In the genomic region with DNA sequence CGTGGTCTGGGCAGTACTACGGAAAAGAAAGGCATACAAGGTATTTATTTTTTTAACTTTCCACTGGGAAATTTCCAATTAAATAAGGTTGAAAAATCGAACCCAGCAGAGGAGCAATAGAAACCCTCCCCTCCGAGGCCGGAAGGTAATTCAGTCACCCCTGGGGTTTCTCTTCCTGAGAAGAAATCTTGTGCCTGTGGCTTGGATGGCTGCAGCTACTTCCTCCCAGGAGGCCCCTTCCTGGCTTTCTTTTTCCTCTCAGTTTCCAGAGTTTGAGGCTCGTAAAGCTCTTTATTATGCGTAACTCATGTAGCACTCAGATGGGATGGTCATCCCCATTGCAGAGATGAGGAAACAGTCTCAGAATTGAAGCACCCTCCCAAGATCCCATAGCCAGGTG, we compare ENCODE assay signal across 2 cellular contexts.
TF ChIP-seq lines count a peak whose summit lies in the region.

No MANE protein-coding gene starts in this region.

TF ChIP-seq in GM23338, 12 proteins besides CTCF, POLR2A, EP300 and RAD21 (continues in another document):
- TF ChIP-seq, protein P1, sequence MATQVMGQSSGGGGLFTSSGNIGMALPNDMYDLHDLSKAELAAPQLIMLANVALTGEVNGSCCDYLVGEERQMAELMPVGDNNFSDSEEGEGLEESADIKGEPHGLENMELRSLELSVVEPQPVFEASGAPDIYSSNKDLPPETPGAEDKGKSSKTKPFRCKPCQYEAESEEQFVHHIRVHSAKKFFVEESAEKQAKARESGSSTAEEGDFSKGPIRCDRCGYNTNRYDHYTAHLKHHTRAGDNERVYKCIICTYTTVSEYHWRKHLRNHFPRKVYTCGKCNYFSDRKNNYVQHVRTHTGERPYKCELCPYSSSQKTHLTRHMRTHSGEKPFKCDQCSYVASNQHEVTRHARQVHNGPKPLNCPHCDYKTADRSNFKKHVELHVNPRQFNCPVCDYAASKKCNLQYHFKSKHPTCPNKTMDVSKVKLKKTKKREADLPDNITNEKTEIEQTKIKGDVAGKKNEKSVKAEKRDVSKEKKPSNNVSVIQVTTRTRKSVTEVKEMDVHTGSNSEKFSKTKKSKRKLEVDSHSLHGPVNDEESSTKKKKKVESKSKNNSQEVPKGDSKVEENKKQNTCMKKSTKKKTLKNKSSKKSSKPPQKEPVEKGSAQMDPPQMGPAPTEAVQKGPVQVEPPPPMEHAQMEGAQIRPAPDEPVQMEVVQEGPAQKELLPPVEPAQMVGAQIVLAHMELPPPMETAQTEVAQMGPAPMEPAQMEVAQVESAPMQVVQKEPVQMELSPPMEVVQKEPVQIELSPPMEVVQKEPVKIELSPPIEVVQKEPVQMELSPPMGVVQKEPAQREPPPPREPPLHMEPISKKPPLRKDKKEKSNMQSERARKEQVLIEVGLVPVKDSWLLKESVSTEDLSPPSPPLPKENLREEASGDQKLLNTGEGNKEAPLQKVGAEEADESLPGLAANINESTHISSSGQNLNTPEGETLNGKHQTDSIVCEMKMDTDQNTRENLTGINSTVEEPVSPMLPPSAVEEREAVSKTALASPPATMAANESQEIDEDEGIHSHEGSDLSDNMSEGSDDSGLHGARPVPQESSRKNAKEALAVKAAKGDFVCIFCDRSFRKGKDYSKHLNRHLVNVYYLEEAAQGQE (IDR thresholded peaks at IDR 0.05; ENCODE audit: unreplicated experiment), result no peak
- TF ChIP-seq, protein P2, sequence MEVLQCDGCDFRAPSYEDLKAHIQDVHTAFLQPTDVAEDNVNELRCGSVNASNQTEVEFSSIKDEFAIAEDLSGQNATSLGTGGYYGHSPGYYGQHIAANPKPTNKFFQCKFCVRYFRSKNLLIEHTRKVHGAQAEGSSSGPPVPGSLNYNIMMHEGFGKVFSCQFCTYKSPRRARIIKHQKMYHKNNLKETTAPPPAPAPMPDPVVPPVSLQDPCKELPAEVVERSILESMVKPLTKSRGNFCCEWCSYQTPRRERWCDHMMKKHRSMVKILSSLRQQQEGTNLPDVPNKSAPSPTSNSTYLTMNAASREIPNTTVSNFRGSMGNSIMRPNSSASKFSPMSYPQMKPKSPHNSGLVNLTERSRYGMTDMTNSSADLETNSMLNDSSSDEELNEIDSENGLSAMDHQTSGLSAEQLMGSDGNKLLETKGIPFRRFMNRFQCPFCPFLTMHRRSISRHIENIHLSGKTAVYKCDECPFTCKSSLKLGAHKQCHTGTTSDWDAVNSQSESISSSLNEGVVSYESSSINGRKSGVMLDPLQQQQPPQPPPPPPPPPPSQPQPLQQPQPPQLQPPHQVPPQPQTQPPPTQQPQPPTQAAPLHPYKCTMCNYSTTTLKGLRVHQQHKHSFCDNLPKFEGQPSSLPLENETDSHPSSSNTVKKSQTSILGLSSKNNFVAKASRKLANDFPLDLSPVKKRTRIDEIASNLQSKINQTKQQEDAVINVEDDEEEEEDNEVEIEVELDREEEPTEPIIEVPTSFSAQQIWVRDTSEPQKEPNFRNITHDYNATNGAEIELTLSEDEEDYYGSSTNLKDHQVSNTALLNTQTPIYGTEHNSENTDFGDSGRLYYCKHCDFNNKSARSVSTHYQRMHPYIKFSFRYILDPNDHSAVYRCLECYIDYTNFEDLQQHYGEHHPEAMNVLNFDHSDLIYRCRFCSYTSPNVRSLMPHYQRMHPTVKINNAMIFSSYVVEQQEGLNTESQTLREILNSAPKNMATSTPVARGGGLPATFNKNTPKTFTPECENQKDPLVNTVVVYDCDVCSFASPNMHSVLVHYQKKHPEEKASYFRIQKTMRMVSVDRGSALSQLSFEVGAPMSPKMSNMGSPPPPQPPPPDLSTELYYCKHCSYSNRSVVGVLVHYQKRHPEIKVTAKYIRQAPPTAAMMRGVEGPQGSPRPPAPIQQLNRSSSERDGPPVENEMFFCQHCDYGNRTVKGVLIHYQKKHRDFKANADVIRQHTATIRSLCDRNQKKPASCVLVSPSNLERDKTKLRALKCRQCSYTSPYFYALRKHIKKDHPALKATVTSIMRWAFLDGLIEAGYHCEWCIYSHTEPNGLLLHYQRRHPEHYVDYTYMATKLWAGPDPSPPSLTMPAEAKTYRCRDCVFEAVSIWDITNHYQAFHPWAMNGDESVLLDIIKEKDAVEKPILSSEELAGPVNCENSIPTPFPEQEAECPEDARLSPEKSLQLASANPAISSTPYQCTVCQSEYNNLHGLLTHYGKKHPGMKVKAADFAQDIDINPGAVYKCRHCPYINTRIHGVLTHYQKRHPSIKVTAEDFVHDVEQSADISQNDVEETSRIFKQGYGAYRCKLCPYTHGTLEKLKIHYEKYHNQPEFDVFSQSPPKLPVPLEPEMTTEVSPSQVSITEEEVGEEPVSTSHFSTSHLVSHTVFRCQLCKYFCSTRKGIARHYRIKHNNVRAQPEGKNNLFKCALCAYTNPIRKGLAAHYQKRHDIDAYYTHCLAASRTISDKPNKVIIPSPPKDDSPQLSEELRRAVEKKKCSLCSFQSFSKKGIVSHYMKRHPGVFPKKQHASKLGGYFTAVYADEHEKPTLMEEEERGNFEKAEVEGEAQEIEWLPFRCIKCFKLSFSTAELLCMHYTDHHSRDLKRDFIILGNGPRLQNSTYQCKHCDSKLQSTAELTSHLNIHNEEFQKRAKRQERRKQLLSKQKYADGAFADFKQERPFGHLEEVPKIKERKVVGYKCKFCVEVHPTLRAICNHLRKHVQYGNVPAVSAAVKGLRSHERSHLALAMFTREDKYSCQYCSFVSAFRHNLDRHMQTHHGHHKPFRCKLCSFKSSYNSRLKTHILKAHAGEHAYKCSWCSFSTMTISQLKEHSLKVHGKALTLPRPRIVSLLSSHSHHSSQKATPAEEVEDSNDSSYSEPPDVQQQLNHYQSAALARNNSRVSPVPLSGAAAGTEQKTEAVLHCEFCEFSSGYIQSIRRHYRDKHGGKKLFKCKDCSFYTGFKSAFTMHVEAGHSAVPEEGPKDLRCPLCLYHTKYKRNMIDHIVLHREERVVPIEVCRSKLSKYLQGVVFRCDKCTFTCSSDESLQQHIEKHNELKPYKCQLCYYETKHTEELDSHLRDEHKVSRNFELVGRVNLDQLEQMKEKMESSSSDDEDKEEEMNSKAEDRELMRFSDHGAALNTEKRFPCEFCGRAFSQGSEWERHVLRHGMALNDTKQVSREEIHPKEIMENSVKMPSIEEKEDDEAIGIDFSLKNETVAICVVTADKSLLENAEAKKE (CRISPR knock-in tag; IDR thresholded peaks at IDR 0.05), result no peak
- no peak for TF ChIP-seq POLR2AphosphoS5 (IDR thresholded peaks at IDR 0.05; ENCODE audit: low read depth)
- TF ChIP-seq EZH2 (IDR thresholded peaks at IDR 0.05; ENCODE audit: low read depth, unreplicated experiment), result no peak
- TF ChIP-seq CREB1 (CRISPR knock-in tag; IDR thresholded peaks at IDR 0.05; ENCODE audit: low read depth), result no peak
- TF ChIP-seq JUNB (IDR thresholded peaks at IDR 0.05; ENCODE audit: unreplicated experiment), result no peak
- TF ChIP-seq NANOG (IDR thresholded peaks at IDR 0.05; ENCODE audit: borderline replicate concordance), result no peak
- TF ChIP-seq, protein P3, sequence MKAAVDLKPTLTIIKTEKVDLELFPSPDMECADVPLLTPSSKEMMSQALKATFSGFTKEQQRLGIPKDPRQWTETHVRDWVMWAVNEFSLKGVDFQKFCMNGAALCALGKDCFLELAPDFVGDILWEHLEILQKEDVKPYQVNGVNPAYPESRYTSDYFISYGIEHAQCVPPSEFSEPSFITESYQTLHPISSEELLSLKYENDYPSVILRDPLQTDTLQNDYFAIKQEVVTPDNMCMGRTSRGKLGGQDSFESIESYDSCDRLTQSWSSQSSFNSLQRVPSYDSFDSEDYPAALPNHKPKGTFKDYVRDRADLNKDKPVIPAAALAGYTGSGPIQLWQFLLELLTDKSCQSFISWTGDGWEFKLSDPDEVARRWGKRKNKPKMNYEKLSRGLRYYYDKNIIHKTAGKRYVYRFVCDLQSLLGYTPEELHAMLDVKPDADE (IDR thresholded peaks at IDR 0.05), result no peak
- TF ChIP-seq ZNF331 (CRISPR knock-in tag; IDR thresholded peaks at IDR 0.05; ENCODE audit: low read depth), result no peak
- no peak for TF ChIP-seq ZNF114 (CRISPR knock-in tag; IDR thresholded peaks at IDR 0.05)

TF ChIP-seq in H1, 55 proteins besides CTCF, POLR2A, EP300 and RAD21 (continues in another document):
- TF ChIP-seq HDAC6 (IDR thresholded peaks at IDR 0.05; ENCODE audit: low read depth, low read length), result no peak
- TF ChIP-seq SRF (IDR thresholded peaks at IDR 0.05; ENCODE audit: low read depth, low read length), result no peak
- TF ChIP-seq TAF7 (optimal IDR thresholded peaks at IDR 0.05; ENCODE audit: borderline replicate concordance, low read depth, low read length), result no peak
- no peak for TF ChIP-seq CBX8 (IDR thresholded peaks at IDR 0.05; ENCODE audit: borderline replicate concordance, low read depth, low read length)
- no peak for TF ChIP-seq CTBP2 (IDR thresholded peaks at IDR 0.05; ENCODE audit: borderline replicate concordance, insufficient read depth, insufficient read length, low read length)
- TF ChIP-seq TBP (IDR thresholded peaks at IDR 0.05; ENCODE audit: low read depth, low read length), result no peak
- TF ChIP-seq RNF2 (IDR thresholded peaks at IDR 0.05; ENCODE audit: borderline replicate concordance, low read depth, low read length, missing control alignments, poor library complexity, severe bottlenecking), result no peak
- TF ChIP-seq BACH1 (IDR thresholded peaks at IDR 0.05; ENCODE audit: low read length), result no peak
- TF ChIP-seq FOSL1 (IDR thresholded peaks at IDR 0.05; ENCODE audit: insufficient read depth, low read depth, low read length), result no peak
- no peak for TF ChIP-seq KDM1A (IDR thresholded peaks at IDR 0.05; ENCODE audit: borderline replicate concordance, low read length)
- TF ChIP-seq NRF1 (IDR thresholded peaks at IDR 0.05; ENCODE audit: low read depth, low read length), result no peak
- TF ChIP-seq, protein P4, sequence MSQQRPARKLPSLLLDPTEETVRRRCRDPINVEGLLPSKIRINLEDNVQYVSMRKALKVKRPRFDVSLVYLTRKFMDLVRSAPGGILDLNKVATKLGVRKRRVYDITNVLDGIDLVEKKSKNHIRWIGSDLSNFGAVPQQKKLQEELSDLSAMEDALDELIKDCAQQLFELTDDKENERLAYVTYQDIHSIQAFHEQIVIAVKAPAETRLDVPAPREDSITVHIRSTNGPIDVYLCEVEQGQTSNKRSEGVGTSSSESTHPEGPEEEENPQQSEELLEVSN (IDR thresholded peaks at IDR 0.05), result no peak
- no peak for TF ChIP-seq GTF2F1 (IDR thresholded peaks at IDR 0.05; ENCODE audit: borderline replicate concordance, low read depth, low read length)
- TF ChIP-seq, protein P5, sequence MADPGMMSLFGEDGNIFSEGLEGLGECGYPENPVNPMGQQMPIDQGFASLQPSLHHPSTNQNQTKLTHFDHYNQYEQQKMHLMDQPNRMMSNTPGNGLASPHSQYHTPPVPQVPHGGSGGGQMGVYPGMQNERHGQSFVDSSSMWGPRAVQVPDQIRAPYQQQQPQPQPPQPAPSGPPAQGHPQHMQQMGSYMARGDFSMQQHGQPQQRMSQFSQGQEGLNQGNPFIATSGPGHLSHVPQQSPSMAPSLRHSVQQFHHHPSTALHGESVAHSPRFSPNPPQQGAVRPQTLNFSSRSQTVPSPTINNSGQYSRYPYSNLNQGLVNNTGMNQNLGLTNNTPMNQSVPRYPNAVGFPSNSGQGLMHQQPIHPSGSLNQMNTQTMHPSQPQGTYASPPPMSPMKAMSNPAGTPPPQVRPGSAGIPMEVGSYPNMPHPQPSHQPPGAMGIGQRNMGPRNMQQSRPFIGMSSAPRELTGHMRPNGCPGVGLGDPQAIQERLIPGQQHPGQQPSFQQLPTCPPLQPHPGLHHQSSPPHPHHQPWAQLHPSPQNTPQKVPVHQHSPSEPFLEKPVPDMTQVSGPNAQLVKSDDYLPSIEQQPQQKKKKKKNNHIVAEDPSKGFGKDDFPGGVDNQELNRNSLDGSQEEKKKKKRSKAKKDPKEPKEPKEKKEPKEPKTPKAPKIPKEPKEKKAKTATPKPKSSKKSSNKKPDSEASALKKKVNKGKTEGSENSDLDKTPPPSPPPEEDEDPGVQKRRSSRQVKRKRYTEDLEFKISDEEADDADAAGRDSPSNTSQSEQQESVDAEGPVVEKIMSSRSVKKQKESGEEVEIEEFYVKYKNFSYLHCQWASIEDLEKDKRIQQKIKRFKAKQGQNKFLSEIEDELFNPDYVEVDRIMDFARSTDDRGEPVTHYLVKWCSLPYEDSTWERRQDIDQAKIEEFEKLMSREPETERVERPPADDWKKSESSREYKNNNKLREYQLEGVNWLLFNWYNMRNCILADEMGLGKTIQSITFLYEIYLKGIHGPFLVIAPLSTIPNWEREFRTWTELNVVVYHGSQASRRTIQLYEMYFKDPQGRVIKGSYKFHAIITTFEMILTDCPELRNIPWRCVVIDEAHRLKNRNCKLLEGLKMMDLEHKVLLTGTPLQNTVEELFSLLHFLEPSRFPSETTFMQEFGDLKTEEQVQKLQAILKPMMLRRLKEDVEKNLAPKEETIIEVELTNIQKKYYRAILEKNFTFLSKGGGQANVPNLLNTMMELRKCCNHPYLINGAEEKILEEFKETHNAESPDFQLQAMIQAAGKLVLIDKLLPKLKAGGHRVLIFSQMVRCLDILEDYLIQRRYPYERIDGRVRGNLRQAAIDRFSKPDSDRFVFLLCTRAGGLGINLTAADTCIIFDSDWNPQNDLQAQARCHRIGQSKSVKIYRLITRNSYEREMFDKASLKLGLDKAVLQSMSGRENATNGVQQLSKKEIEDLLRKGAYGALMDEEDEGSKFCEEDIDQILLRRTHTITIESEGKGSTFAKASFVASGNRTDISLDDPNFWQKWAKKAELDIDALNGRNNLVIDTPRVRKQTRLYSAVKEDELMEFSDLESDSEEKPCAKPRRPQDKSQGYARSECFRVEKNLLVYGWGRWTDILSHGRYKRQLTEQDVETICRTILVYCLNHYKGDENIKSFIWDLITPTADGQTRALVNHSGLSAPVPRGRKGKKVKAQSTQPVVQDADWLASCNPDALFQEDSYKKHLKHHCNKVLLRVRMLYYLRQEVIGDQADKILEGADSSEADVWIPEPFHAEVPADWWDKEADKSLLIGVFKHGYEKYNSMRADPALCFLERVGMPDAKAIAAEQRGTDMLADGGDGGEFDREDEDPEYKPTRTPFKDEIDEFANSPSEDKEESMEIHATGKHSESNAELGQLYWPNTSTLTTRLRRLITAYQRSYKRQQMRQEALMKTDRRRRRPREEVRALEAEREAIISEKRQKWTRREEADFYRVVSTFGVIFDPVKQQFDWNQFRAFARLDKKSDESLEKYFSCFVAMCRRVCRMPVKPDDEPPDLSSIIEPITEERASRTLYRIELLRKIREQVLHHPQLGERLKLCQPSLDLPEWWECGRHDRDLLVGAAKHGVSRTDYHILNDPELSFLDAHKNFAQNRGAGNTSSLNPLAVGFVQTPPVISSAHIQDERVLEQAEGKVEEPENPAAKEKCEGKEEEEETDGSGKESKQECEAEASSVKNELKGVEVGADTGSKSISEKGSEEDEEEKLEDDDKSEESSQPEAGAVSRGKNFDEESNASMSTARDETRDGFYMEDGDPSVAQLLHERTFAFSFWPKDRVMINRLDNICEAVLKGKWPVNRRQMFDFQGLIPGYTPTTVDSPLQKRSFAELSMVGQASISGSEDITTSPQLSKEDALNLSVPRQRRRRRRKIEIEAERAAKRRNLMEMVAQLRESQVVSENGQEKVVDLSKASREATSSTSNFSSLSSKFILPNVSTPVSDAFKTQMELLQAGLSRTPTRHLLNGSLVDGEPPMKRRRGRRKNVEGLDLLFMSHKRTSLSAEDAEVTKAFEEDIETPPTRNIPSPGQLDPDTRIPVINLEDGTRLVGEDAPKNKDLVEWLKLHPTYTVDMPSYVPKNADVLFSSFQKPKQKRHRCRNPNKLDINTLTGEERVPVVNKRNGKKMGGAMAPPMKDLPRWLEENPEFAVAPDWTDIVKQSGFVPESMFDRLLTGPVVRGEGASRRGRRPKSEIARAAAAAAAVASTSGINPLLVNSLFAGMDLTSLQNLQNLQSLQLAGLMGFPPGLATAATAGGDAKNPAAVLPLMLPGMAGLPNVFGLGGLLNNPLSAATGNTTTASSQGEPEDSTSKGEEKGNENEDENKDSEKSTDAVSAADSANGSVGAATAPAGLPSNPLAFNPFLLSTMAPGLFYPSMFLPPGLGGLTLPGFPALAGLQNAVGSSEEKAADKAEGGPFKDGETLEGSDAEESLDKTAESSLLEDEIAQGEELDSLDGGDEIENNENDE (IDR thresholded peaks at IDR 0.05; ENCODE audit: insufficient replicate concordance, low read length), result no peak
- no peak for TF ChIP-seq PHF8 (conservative IDR thresholded peaks at IDR 0.05; ENCODE audit: low read depth, low read length)
- TF ChIP-seq, protein P6, sequence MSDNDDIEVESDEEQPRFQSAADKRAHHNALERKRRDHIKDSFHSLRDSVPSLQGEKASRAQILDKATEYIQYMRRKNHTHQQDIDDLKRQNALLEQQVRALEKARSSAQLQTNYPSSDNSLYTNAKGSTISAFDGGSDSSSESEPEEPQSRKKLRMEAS (IDR thresholded peaks at IDR 0.05), result no peak
- TF ChIP-seq JUN (IDR thresholded peaks at IDR 0.05; ENCODE audit: low read depth, low read length), result no peak
